Comparison of ENCODE assay signal across 8 cellular contexts in genomic region chr9:4662108-4662988, GRCh38. TPM values are rescaled to one million over a fixed set of nuclear protein-coding genes. Genes with fewer than 3 reads are reported as not detected.
DNase-seq lines count a peak whose midpoint lies in the region; ATAC-seq and TF ChIP-seq lines count a peak whose summit lies in the region.

TSS of gene PLPP6 (plus strand) at chr9:4662294. CDS start at chr9:4662376, 82 bp downstream.

- no peaks in the 10 kb centered on the region for H3K27me3 Mint-ChIP-seq in chondrocyte (ENCODE audit: low read depth)

- TF ChIP-seq CTCF in chondrocyte (IDR thresholded peaks at IDR 0.05): peak; percentile 77
- peak; percentile 74 for TF ChIP-seq CTCF in kidney epithelial cell (IDR thresholded peaks at IDR 0.05; ENCODE audit: insufficient read depth, low read length, poor library complexity, severe bottlenecking)

- peak; percentile 89 for TF ChIP-seq POLR2A in GM18951 (IDR thresholded peaks at IDR 0.05; ENCODE audit: extremely low read depth, insufficient read depth, insufficient read length)

- in situ Hi-C loops in GM18951 (cut with MboI; ENCODE audit: low sequenced_read_pairs, unreplicated experiment): no loop called here

- DNase-seq in AML-193 (lab: John Stamatoyannopoulos, UW) (peak; percentile 56 to 57), NCI-H2227 treated with DMSO at 0.1 percent for 48 hours (lab: John Stamatoyannopoulos, UW) (peak; percentile 86), chondrocyte (ENCODE audit: low spot score) (peak; percentile 96), kidney epithelial cell (ENCODE audit: low read depth) (peak; percentile 49)
- DNase-seq in activated CD4-positive, CD25-positive, alpha-beta regulatory T cell treated with anti-CD3 and anti-CD28 coated beads, Interleukin-2, amount 50 U/mL, for 72 hours: peak; percentile 73
- DNase-seq in stimulated activated CD4-positive, alpha-beta T cell treated with anti-CD3 and anti-CD28 coated beads, Interleukin-15, amount 100 ng/mL, for 48 hours (ENCODE audit: low read depth in 2 of 2): peak; percentile 56 to 64

- peak; percentile 86 for ATAC-seq in HG03139 (IDR thresholded peaks at IDR 0.05; ENCODE audit: unreplicated experiment)

- no peaks in the 10 kb centered on the region for H3K27me3 ChIP-seq in kidney epithelial cell (ENCODE audit: control insufficient read depth, insufficient read depth, low read length)

- H3K27ac Mint-ChIP-seq in chondrocyte (ENCODE audit: unreplicated experiment): peak within 1 kb of the TSS; percentile 87

- no peaks in the 10 kb centered on the region for H3K36me3 ChIP-seq in kidney epithelial cell (ENCODE audit: control insufficient read depth, insufficient read depth, low read length)

- H3K4me3 ChIP-seq in kidney epithelial cell (ENCODE audit: low read depth, low read length): peak within 1 kb of the TSS; percentile 78

- peak within 1 kb of the TSS; percentile 93 for H3K4me3 Mint-ChIP-seq in chondrocyte (ENCODE audit: unreplicated experiment)

- no peaks in the 10 kb centered on the region for H3K36me3 Mint-ChIP-seq in chondrocyte (ENCODE audit: low read depth)

- no peaks in the 10 kb centered on the region for H3K9me3 Mint-ChIP-seq in chondrocyte (ENCODE audit: low read depth)

- peaks cover 47% of the 10 kb centered on the region for H3K4me1 Mint-ChIP-seq in chondrocyte (ENCODE audit: low read depth)

RNA-seq across cellular contexts. Expression of gene PLPP6, which starts in this region (rescaled TPM):
- total RNA-seq in chondrocyte (4.3 to 5.9 TPM (median 5.0 TPM) in 3 replicates), kidney epithelial cell (8.6 and 10.0 TPM in 2 replicates)

Comparison
In these comparisons a context has a peak if more than half of its experiments do, and no peak if none do; other contexts are left out.
1. Peak in every context shown above with its lines: DNase-seq, ATAC-seq and H3K4me3 ChIP-seq.